Comparison of ENCODE assay signal across 10 cellular contexts in genomic region chr1:2657124-2657523, GRCh38. TPM values are rescaled to one million over a fixed set of nuclear protein-coding genes. Genes with fewer than 3 reads are reported as not detected.
DNase-seq lines count a peak whose midpoint lies in the region; ATAC-seq and TF ChIP-seq lines count a peak whose summit lies in the region.
"Not testable (repeated sequence)": the region's sequence is repeated elsewhere in the genome, so short reads cannot be mapped to it uniquely, and the experiment has no call there.
"Had no signal": no experiment of that assay in that cellular context is flagged by ENCODE, and none has a peak within 500 bp of the region (broad histone marks: within the 10 kb centered on the region; RNA-seq: fewer than 3 reads in every experiment).

No MANE protein-coding gene starts in this region.

- not testable (repeated sequence) for TF ChIP-seq EP300 in stomach (IDR thresholded peaks at IDR 0.05)

- not testable (repeated sequence) for TF ChIP-seq CTCF in left lung (IDR thresholded peaks at IDR 0.05); natural killer cell (IDR thresholded peaks at IDR 0.05); progenitor cell of endocrine pancreas (IDR thresholded peaks at IDR 0.05; ENCODE audit: unreplicated experiment); stomach (IDR thresholded peaks at IDR 0.05)

- H3K9me3 Mint-ChIP-seq in natural killer cell: not testable (repeated sequence)
- H3K9me3 Mint-ChIP-seq in progenitor cell of endocrine pancreas (ENCODE audit: low read depth): peaks cover 26% of the 10 kb centered on the region

- not testable (repeated sequence) for TF ChIP-seq POLR2A in stomach (IDR thresholded peaks at IDR 0.05)

- not testable (repeated sequence) for H3K27ac Mint-ChIP-seq in natural killer cell, progenitor cell of endocrine pancreas

- H3K4me1 ChIP-seq in SJCRH30; right cardiac atrium (ENCODE audit: control insufficient read depth, insufficient read depth, low read length); left lung; stomach: not testable (repeated sequence)

- H3K4me3 ChIP-seq in SJCRH30; right cardiac atrium (ENCODE audit: low read length); left lung; stomach: not testable (repeated sequence)

- H3K9me3 ChIP-seq in SJCRH30 (replicated peaks); right cardiac atrium (ENCODE audit: control insufficient read depth, low read length); left lung: not testable (repeated sequence)
- H3K9me3 ChIP-seq in stomach: peaks cover 0 to 17% (median 0%) of the 10 kb centered on the region in 4 donors

- not testable (repeated sequence) for H3K4me3 Mint-ChIP-seq in natural killer cell; progenitor cell of endocrine pancreas (ENCODE audit: low read depth)

- not testable (repeated sequence) for H3K27ac ChIP-seq in SJCRH30; right cardiac atrium (ENCODE audit: low read length); left lung; stomach

- 47% methylated on average over 3 of the region's 12 CpGs for WGBS in right cardiac atrium
- WGBS in stomach, 5 donors: 27 to 46% (median 41%) methylated on average over 3 to 12 of the region's 12 CpGs

- not testable (repeated sequence) for ATAC-seq in right cardiac atrium, left lung, natural killer cell

- intact Hi-C loops in right cardiac atrium (cut with DNase I); left lung (cut with DNase I); natural killer cell (cut with micrococcal nuclease); stomach (cut with DNase I; ENCODE audit: low total_unique reads): not testable (repeated sequence)

- DNase-seq in SJCRH30 (peak; percentile 24 to 52), astrocyte of the hippocampus (ENCODE audit: low read depth, low spot score) (peak; percentile 33), right cardiac atrium (peak in 2 of 3 donors; percentile 33 to 78), left lung (peak; percentile 46 to 63), natural killer cell (peak; percentile 50), progenitor cell of endocrine pancreas (ENCODE audit: low spot score, unreplicated experiment) (peak; percentile 53), stomach (peak; percentile 10)

- not testable (repeated sequence) for H3K36me3 ChIP-seq in SJCRH30, left lung, stomach

- H3K27me3 ChIP-seq in SJCRH30; right cardiac atrium (ENCODE audit: control insufficient read depth, insufficient read depth): not testable (repeated sequence)
- peaks cover 0 to 12% of the 10 kb centered on the region in 2 donors for H3K27me3 ChIP-seq in left lung
- peaks cover 25 to 36% (median 28%) of the 10 kb centered on the region in 3 donors for H3K27me3 ChIP-seq in stomach

- H3K4me1 Mint-ChIP-seq in natural killer cell: peaks cover 0 to 19% of the 10 kb centered on the region in 2 donors
- H3K4me1 Mint-ChIP-seq in progenitor cell of endocrine pancreas (ENCODE audit: low read depth): not testable (repeated sequence)

- peaks cover 21 to 29% of the 10 kb centered on the region in 2 donors for H3K27me3 Mint-ChIP-seq in natural killer cell (ENCODE audit: low read depth in 2 of 2)
- H3K27me3 Mint-ChIP-seq in progenitor cell of endocrine pancreas: not testable (repeated sequence)

- not testable (repeated sequence) for H3K36me3 Mint-ChIP-seq in natural killer cell; progenitor cell of endocrine pancreas (ENCODE audit: insufficient read depth)

RNA-seq across cellular contexts. Expression of gene MMEL1, which starts 24.3 kb away (rescaled TPM):
- total RNA-seq in SJCRH30 (2014; rRNA removed; shearing (Covaris generic)): not detected in 2 replicates
- 1 to 10 TPM in 1 of 4 donors, under 1 TPM in 3; 0.32 to 1.5 (median 0.83) TPM for total RNA-seq in right cardiac atrium
- polyA plus RNA-seq in right cardiac atrium: 1.7 TPM
- total RNA-seq in left lung: 1 to 10 TPM; 3.4 TPM
- 1 to 10 TPM in 2 of 3 donors, not detected in 1; 1.3 to 2.0 TPM for total RNA-seq in natural killer cell
- total RNA-seq in progenitor cell of endocrine pancreas: 0.64 and 0.93 TPM in 2 replicates
- total RNA-seq in stomach: 100 to 1,000 TPM in 1 of 5 donors, 10 to 100 TPM in 1, 1 to 10 TPM in 3; 1.3 to 190 (median 4.5) TPM
- polyA plus RNA-seq in stomach: 10 to 100 TPM; 20.5 to 27.3 (median 26.7) TPM
- total RNA-seq: GM23248, HFFc6 had no signal
- polyA plus RNA-seq: A549, GM23248 had no signal
